ENCODE assay signal across 17 cellular contexts in the genomic region with DNA sequence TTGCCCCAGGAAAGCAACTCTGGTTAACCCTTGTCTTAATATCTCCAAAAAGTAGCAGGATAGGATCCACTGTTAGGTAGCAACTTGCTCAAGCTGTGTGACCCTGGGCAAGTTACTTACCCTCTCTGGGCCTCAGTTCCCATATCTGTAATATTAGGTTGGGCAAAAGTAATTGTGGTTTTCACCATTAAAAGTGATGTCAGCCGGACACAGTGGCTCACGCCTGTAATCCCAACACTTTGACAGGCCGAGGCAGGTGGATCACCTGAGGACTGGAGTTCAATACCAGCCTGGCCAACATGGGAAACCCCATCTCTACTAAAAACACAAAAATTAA.
A peak's percentile ranks its signal among the peaks of the same experiment; 100 is the strongest.
DNase-seq lines count a peak whose midpoint lies in the region; ATAC-seq, FAIRE-seq and TF ChIP-seq lines count a peak whose summit lies in the region.
"Had no signal": no experiment of that assay in that cellular context is flagged by ENCODE, and none has a peak within 500 bp of the region (broad histone marks: within the 10 kb centered on the region; RNA-seq: fewer than 3 reads in every experiment).

No MANE protein-coding gene starts in this region.

- no peaks in the 10 kb centered on the region for H3K9me2 ChIP-seq in GM23338 (ENCODE audit: insufficient read depth)

- no peaks in the 10 kb centered on the region for H3K79me2 ChIP-seq in K562 (ENCODE audit: control insufficient read depth, insufficient read depth, low read length)
- no peaks in the 10 kb centered on the region for H3K79me2 ChIP-seq in GM23338 (replicated peaks; ENCODE audit: insufficient read depth)

- H3F3A ChIP-seq in GM23338 (replicated peaks; ENCODE audit: low read depth), result no peaks in the 10 kb centered on the region

- TF ChIP-seq RAD21 in A549 (conservative IDR thresholded peaks at IDR 0.05 in 1 of 2, IDR thresholded peaks at IDR 0.05 in 1 of 2), result no peak
- TF ChIP-seq RAD21 in K562 (CRISPR knock-in tag; conservative IDR thresholded peaks at IDR 0.05 in 1 of 2, IDR thresholded peaks at IDR 0.05 in 1 of 2), result no peak

- H2AFZ ChIP-seq in K562 (ENCODE audit: low read depth, low read length), result no peak overlapping the region
- no peak overlapping the region for H2AFZ ChIP-seq in GM23338
- H2AFZ ChIP-seq: GM23248 had no signal

- TF ChIP-seq CTCF in A549 (IDR thresholded peaks at IDR 0.05) (no peak), HEK293 (tag by site-specific recombination; IDR thresholded peaks at IDR 0.05) (no peak), K562 (IDR thresholded peaks at IDR 0.05 in 2 of 3, conservative IDR thresholded peaks at IDR 0.05 in 1 of 3; ENCODE audit: insufficient read depth in 2 of 3, low read depth in 1 of 3, low read length in 3 of 3) (no peak), mesothelial cell of epicardium (IDR thresholded peaks at IDR 0.05; ENCODE audit: unreplicated experiment) (no peak), GM23338 (conservative IDR thresholded peaks at IDR 0.05; ENCODE audit: low read depth in 2 of 2) (no peak)

- H3K9ac ChIP-seq in K562 (ENCODE audit: insufficient read depth in 1 of 2, low read depth in 2 of 2, low read length in 2 of 2), result no peak overlapping the region
- H3K9ac ChIP-seq: GM23248 had no signal

- no peak overlapping the region for H3K4me3 ChIP-seq in A549
- H3K4me3 ChIP-seq in HEK293 (ENCODE audit: low read depth, low read length), result no peak overlapping the region
- no peak overlapping the region for H3K4me3 ChIP-seq in K562
- H3K4me3 ChIP-seq in GM23338, result no peak overlapping the region
- H3K4me3 ChIP-seq: GM23248 had no signal

- POLR2A ChIA-PET in A549 (lab: Yijun Ruan, JAX) (no interaction called here), HEK293 (lab: Yijun Ruan, JAX) (no interaction called here), K562 (lab: Yijun Ruan, JAX) (no interaction called here)

- no peak for ATAC-seq in A549
- ATAC-seq in K562, result no peak
- ATAC-seq in GM23338, result no peak
- ATAC-seq: CD8-positive, alpha-beta T cell had no signal

- H3K9me3 Mint-ChIP-seq in mesothelial cell of epicardium (no peaks in the 10 kb centered on the region), GM23338 (no peaks in the 10 kb centered on the region; the same call in 2 of the 3 replicates)
- H3K9me3 Mint-ChIP-seq: CD14-positive monocyte; CD8-positive, alpha-beta T cell; H9 had no signal

- peak overlapping the region; percentile 28 for H3K27ac Mint-ChIP-seq in mesothelial cell of epicardium
- H3K27ac Mint-ChIP-seq in GM23338, result no peak overlapping the region
- H3K27ac Mint-ChIP-seq: B cell; CD14-positive monocyte; CD8-positive, alpha-beta T cell; H9 had no signal

- TF ChIP-seq POLR2A in A549 (IDR thresholded peaks at IDR 0.05; ENCODE audit: low read length) (no peak), K562 (conservative IDR thresholded peaks at IDR 0.05) (no peak)

- H3K27ac ChIP-seq in A549, result no peak overlapping the region
- no peak overlapping the region for H3K27ac ChIP-seq in HEK293 (ENCODE audit: extremely low read depth, low read depth, low read length)
- H3K27ac ChIP-seq in K562 (ENCODE audit: extremely low read depth, low read depth, low read length), result no peak overlapping the region
- no peak overlapping the region for H3K27ac ChIP-seq in GM23338 (ENCODE audit: low read depth)
- H3K27ac ChIP-seq: GM23248 had no signal

- H3K36me3 ChIP-seq in HEK293 (ENCODE audit: control insufficient read depth in 2 of 2, insufficient read depth in 1 of 2, low read length in 2 of 2) (no peaks in the 10 kb centered on the region), K562 (ENCODE audit: control insufficient read depth, insufficient read depth, low read length) (no peaks in the 10 kb centered on the region), GM23338 (ENCODE audit: insufficient read depth) (no peaks in the 10 kb centered on the region)

- DNase-seq in A549 (ENCODE audit: low read depth in 1 of 2, low spot score in 1 of 2) (no peak), K562 (ENCODE audit: extremely low read depth in 1 of 4, low spot score in 3 of 4) (no peak), mesothelial cell of epicardium (ENCODE audit: low spot score in 2 of 2, unreplicated experiment in 2 of 2) (no peak), DMS79 (lab: John Stamatoyannopoulos, UW) (no peak), GM23338 (ENCODE audit: low spot score) (no peak)
- no peak for DNase-seq in effector CD4-positive, alpha-beta T cell
- DNase-seq: 8988T; Caco-2; CD8-positive, alpha-beta T cell; DMS53; GM23248; H9; Karpas-422 had no signal

- FAIRE-seq in A549 (lab: Jason Lieb, UNC) (no peak), K562 (lab: Jason Lieb, UNC) (no peak)
- FAIRE-seq: GM18507 had no signal

- no peaks in the 10 kb centered on the region for H3K9me1 ChIP-seq in K562 (ENCODE audit: control insufficient read depth, insufficient read depth, low read length)

- H3K4me3 Mint-ChIP-seq in mesothelial cell of epicardium, result no peak overlapping the region
- no peak overlapping the region; the same call in 2 of the 3 replicates for H3K4me3 Mint-ChIP-seq in GM23338
- H3K4me3 Mint-ChIP-seq: B cell; CD8-positive, alpha-beta T cell; H9 had no signal

- H3K36me3 Mint-ChIP-seq in mesothelial cell of epicardium (no peaks in the 10 kb centered on the region), GM23338 (ENCODE audit: low read depth) (no peaks in the 10 kb centered on the region)
- H3K36me3 Mint-ChIP-seq: CD14-positive monocyte; CD8-positive, alpha-beta T cell had no signal

- WGBS in A549 (ENCODE audit: missing lambda C conversion rate), result 91% methylated on average over 3 of the region's 3 CpGs
- WGBS in K562 (ENCODE audit: insufficient coverage, low coverage, missing lambda C conversion rate), result 0% methylated on average over 3 of the region's 3 CpGs

- H3K4me1 ChIP-seq in A549, result no peaks in the 10 kb centered on the region
- H3K4me1 ChIP-seq in HEK293 (ENCODE audit: control insufficient read depth, insufficient read depth, low read length), result no peaks in the 10 kb centered on the region
- peaks cover 0 to 2% of the 10 kb centered on the region in 2 experiments; a peak in 2 of 5 replicates for H3K4me1 ChIP-seq in K562 (replicated peaks in 1 of 2; ENCODE audit: control insufficient read depth in 2 of 2, insufficient read depth in 2 of 2, low read length in 2 of 2)
- H3K4me1 ChIP-seq in GM23338 (ENCODE audit: insufficient read depth), result peaks cover 11% of the 10 kb centered on the region
- H3K4me1 ChIP-seq: Caco-2 had no signal

- H3K4me1 Mint-ChIP-seq in mesothelial cell of epicardium (peaks cover 36% of the 10 kb centered on the region), GM23338 (peaks cover 37% of the 10 kb centered on the region)
- H3K4me1 Mint-ChIP-seq: B cell had no signal

- H3K27me3 ChIP-seq in K562 (ENCODE audit: control insufficient read depth in 2 of 2, insufficient read depth in 2 of 2, low read length in 2 of 2) (peaks cover 36 to 73% of the 10 kb centered on the region in 2 experiments), GM23338 (ENCODE audit: insufficient read depth) (peaks cover 9% of the 10 kb centered on the region)

- peaks cover 5% of the 10 kb centered on the region; the same call in 1 of the 2 replicates for H4K20me1 ChIP-seq in K562 (replicated peaks; ENCODE audit: control insufficient read depth, insufficient read depth, low read length)
- no peaks in the 10 kb centered on the region for H4K20me1 ChIP-seq in GM23338 (replicated peaks; ENCODE audit: insufficient read depth)

- H3K9me3 ChIP-seq in A549, result no peaks in the 10 kb centered on the region
- H3K9me3 ChIP-seq in HEK293 (ENCODE audit: control insufficient read depth, insufficient read depth, low read depth, low read length), result no peaks in the 10 kb centered on the region
- H3K9me3 ChIP-seq in K562 (replicated peaks; ENCODE audit: control insufficient read depth, insufficient read depth, low read depth, low read length), result no peaks in the 10 kb centered on the region
- H3K9me3 ChIP-seq: Caco-2 had no signal

- CTCF ChIA-PET in A549 (lab: Yijun Ruan, JAX) (interaction anchor here (1.1 to 2.0 kb wide), 3 partner anchors 13 to 305 kb away, joined by 3 to 11 read pairs (median 4); no protein-coding TSS in a partner anchor), HEK293 (lab: Yijun Ruan, JAX) (no interaction called here), K562 (lab: Yijun Ruan, JAX; ENCODE audit: low intra/inter-chr PET ratio) (no interaction called here)

- in situ Hi-C loops in K562 (cut with MboI), result no loop called here

- BruUV-seq in K562 (replicated peaks; lab: Mats Ljungman, UMichigan), result no TSS peak

- H3K27me3 Mint-ChIP-seq in mesothelial cell of epicardium (ENCODE audit: low read depth), result peaks cover 30% of the 10 kb centered on the region
- peaks cover 20% of the 10 kb centered on the region for H3K27me3 Mint-ChIP-seq in GM23338 (ENCODE audit: insufficient read depth, low read depth, poor library complexity)

- TF ChIP-seq EP300 in A549 (IDR thresholded peaks at IDR 0.05) (no peak), K562 (IDR thresholded peaks at IDR 0.05; ENCODE audit: low read length) (no peak)

- H3K4me2 ChIP-seq in A549 (no peak overlapping the region), K562 (ENCODE audit: insufficient read depth, low read length) (no peak overlapping the region), GM23338 (no peak overlapping the region)

- intact Hi-C loops in K562 (cut with micrococcal nuclease), result no loop called here

TF ChIP-seq in A549, 52 proteins besides CTCF, POLR2A, EP300 and RAD21:
- TF ChIP-seq ZFP36 (IDR thresholded peaks at IDR 0.05; ENCODE audit: borderline replicate concordance, partially characterized antibody) (no peak), KDM1A (IDR thresholded peaks at IDR 0.05; ENCODE audit: low read depth) (0 out of 2 replicates have a peak, but pooled peaks have one; percentile 64)

TF ChIP-seq in HEK293, 187 proteins besides CTCF, POLR2A, EP300 and RAD21:
- TF ChIP-seq ZNF768 (tag by site-specific recombination; IDR thresholded peaks at IDR 0.05) (peak; percentile 77; the same call in 1 of the 2 replicates), OSR2 (tag by site-specific recombination; IDR thresholded peaks at IDR 0.05) (no peak), ZNF623 (tag by site-specific recombination; IDR thresholded peaks at IDR 0.05) (no peak)

TF ChIP-seq in K562, 482 proteins besides CTCF, POLR2A, EP300 and RAD21 (continues in another document):
- TF ChIP-seq FOXM1 (IDR thresholded peaks at IDR 0.05; ENCODE audit: low read depth), result no peak
- TF ChIP-seq FOXM1 (CRISPR knock-in tag; IDR thresholded peaks at IDR 0.05; ENCODE audit: low read depth), result no peak
- peak; percentile 89 for TF ChIP-seq RBM25 (IDR thresholded peaks at IDR 0.05; ENCODE audit: low read depth, low read length, severe bottlenecking)
- TF ChIP-seq SNIP1 (IDR thresholded peaks at IDR 0.05; ENCODE audit: low read depth), result no peak
- TF ChIP-seq BCOR (IDR thresholded peaks at IDR 0.05), result peak; percentile 49; the same call in 1 of the 2 replicates

TF ChIP-seq in GM23338, 12 proteins besides CTCF, POLR2A, EP300 and RAD21 (continues in another document):
- TF ChIP-seq EZH2phosphoT487 (IDR thresholded peaks at IDR 0.05; ENCODE audit: unreplicated experiment), result no peak
- no peak for TF ChIP-seq ZNF114 (CRISPR knock-in tag; IDR thresholded peaks at IDR 0.05)
